1 cellular context compared by ENCODE assay signal in the genomic region with DNA sequence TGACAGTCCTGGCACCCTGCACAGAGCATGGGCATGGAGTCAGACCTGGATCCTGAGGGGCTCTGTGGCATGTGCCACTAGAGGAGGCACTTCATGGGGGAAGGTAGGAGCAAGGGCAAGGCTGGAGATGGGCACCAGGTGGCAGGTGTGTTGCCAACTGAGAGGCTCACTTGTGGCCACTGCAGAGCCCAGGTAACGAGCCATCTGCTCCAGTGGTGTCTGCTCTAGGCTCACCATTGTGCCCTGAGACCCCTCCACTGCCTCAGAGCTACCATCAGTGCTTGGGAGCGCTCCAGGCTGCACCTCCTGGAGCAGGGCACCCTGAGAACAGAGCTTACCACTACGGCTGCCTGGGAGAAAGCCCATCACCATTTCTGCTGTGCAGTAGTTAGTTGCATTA.
TF ChIP-seq lines count a peak whose summit lies in the region.

No MANE protein-coding gene starts in this region.

TF ChIP-seq in H1, 55 proteins besides CTCF, POLR2A, EP300 and RAD21:
- TF ChIP-seq KDM4A (IDR thresholded peaks at IDR 0.05; ENCODE audit: low read depth, low read length, severe bottlenecking) (no peak), SUZ12 (IDR thresholded peaks at IDR 0.05; ENCODE audit: low read length) (no peak), SIN3A (conservative IDR thresholded peaks at IDR 0.05 in 1 of 2, IDR thresholded peaks at IDR 0.05 in 1 of 2; ENCODE audit: low read depth in 1 of 2, low read length in 2 of 2) (no peak), GABPA (IDR thresholded peaks at IDR 0.05; ENCODE audit: borderline replicate concordance, insufficient read depth, low read length) (no peak), EGR1 (IDR thresholded peaks at IDR 0.05; ENCODE audit: borderline replicate concordance, low read depth, low read length) (no peak), RBBP5 (IDR thresholded peaks at IDR 0.05; ENCODE audit: borderline replicate concordance, low read depth, low read length) (no peak), SAP30 (IDR thresholded peaks at IDR 0.05; ENCODE audit: insufficient read depth, insufficient replicate concordance, low read length) (no peak), TCF12 (IDR thresholded peaks at IDR 0.05; ENCODE audit: low read depth, low read length) (no peak), GTF2F1 (IDR thresholded peaks at IDR 0.05; ENCODE audit: borderline replicate concordance, low read depth, low read length) (no peak), FOSL1 (IDR thresholded peaks at IDR 0.05; ENCODE audit: insufficient read depth, low read depth, low read length) (no peak), TEAD4 (IDR thresholded peaks at IDR 0.05; ENCODE audit: low read depth, low read length) (no peak)
- TF ChIP-seq, protein P1, sequence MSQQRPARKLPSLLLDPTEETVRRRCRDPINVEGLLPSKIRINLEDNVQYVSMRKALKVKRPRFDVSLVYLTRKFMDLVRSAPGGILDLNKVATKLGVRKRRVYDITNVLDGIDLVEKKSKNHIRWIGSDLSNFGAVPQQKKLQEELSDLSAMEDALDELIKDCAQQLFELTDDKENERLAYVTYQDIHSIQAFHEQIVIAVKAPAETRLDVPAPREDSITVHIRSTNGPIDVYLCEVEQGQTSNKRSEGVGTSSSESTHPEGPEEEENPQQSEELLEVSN (IDR thresholded peaks at IDR 0.05), result no peak
TF ChIP-seq in H1: peak in this region for 0.
